17 cellular contexts compared by ENCODE assay signal in genomic region chr3:8517490-8517889, GRCh38.
"Had no signal": no experiment of that assay in that cellular context is flagged by ENCODE, and none has a peak within 500 bp of the region (broad histone marks: within the 10 kb centered on the region; RNA-seq: fewer than 3 reads in every experiment).

No MANE protein-coding gene starts in this region.

- H3K36me3 ChIP-seq: neural progenitor cell, pancreas had no signal

- H3K27ac Mint-ChIP-seq: activated B cell treated with CpG ODN at 0.5 μM for 24 hours; activated CD4-positive, alpha-beta T cell treated with anti-CD3 and anti-CD28 coated beads, Interleukin-2, amount 10 ng/mL, durations not matched to agents 24 days and 14 days; activated naive CD4-positive, alpha-beta T cell treated with anti-CD3 and anti-CD28 coated beads, Interleukin-2, amount 50 U/mL, for 72 hours; activated T-cell treated with anti-CD3 and anti-CD28 coated beads, Interleukin-2, amount 50 U/mL, for 72 hours; neural progenitor cell; stimulated activated memory B cell treated with anti-CD40 and anti-IgM and Interleukin-4, amounts not matched to agents 10 μg/mL and 1 μg/mL and 100 μg/mL, for 72 hours; T-helper 1 cell treated with Interleukin-12 subunit alpha and Interleukin-12 subunit beta and Interleukin-4 antibody, amounts not matched to agents 30 μg/mL and 1 μg/mL, for 36 hours had no signal

- H3K4me3 Mint-ChIP-seq: activated B cell treated with CpG ODN at 0.5 μM for 24 hours; activated CD4-positive, alpha-beta T cell treated with anti-CD3 and anti-CD28 coated beads, Interleukin-2, amount 10 ng/mL, durations not matched to agents 24 days and 14 days; activated T-cell treated with anti-CD3 and anti-CD28 coated beads, Interleukin-2, amount 50 U/mL, for 72 hours; neural progenitor cell; stimulated activated memory B cell treated with anti-CD40 and anti-IgM and Interleukin-4, amounts not matched to agents 10 μg/mL and 1 μg/mL and 100 μg/mL, for 72 hours; T-helper 1 cell treated with Interleukin-12 subunit alpha and Interleukin-12 subunit beta and Interleukin-4 antibody, amounts not matched to agents 30 μg/mL and 1 μg/mL, for 36 hours had no signal

- H3K27ac ChIP-seq: epithelial cell of prostate, neural progenitor cell, pancreas, tibial nerve, vagina had no signal

- H3K27me3 ChIP-seq: heart right ventricle, neural progenitor cell, pancreas, tibial nerve, vagina had no signal

- H3K27me3 Mint-ChIP-seq: activated B cell treated with CpG ODN at 0.5 μM for 24 hours; stimulated activated memory B cell treated with anti-CD40 and anti-IgM and Interleukin-4, amounts not matched to agents 10 μg/mL and 1 μg/mL and 100 μg/mL, for 72 hours had no signal

- H2AFZ ChIP-seq: neural progenitor cell had no signal

- H3K9me3 ChIP-seq: heart right ventricle, pancreas, tibial nerve, vagina had no signal

- H3K9me3 Mint-ChIP-seq: activated B cell treated with CpG ODN at 0.5 μM for 24 hours; stimulated activated memory B cell treated with anti-CD40 and anti-IgM and Interleukin-4, amounts not matched to agents 10 μg/mL and 1 μg/mL and 100 μg/mL, for 72 hours had no signal

- H3K4me1 ChIP-seq: pancreas had no signal

- H3K4me3 ChIP-seq: heart right ventricle, lung, neural progenitor cell, pancreas, tibial nerve, vagina had no signal

- DNase-seq: activated B cell treated with CpG ODN at 0.5 μM for 24 hours; activated CD4-positive, alpha-beta T cell treated with anti-CD3 and anti-CD28 coated beads, Interleukin-2, amount 10 ng/mL, durations not matched to agents 24 days and 14 days; activated CD8-positive, alpha-beta memory T cell treated with anti-CD3 and anti-CD28 coated beads, Interleukin-2, amount 50 U/mL, for 48 hours; activated gamma-delta T cell; activated T-cell treated with anti-CD3 and anti-CD28 coated beads, Interleukin-2, amount 50 U/mL, for 72 hours; amygdala; heart right ventricle; pancreas; stimulated activated CD4-positive, alpha-beta T cell treated with anti-CD3 and anti-CD28 coated beads, Interleukin-2, amount 100 ng/mL, for 48 hours had no signal

- ATAC-seq: activated naive CD4-positive, alpha-beta T cell treated with anti-CD3 and anti-CD28 coated beads, Interleukin-2, amount 50 U/mL, for 72 hours; activated T-cell treated with anti-CD3 and anti-CD28 coated beads, Interleukin-2, amount 50 U/mL, for 72 hours; pancreas; stimulated activated memory B cell treated with anti-CD40 and anti-IgM and Interleukin-4, amounts not matched to agents 10 μg/mL and 1 μg/mL and 100 μg/mL, for 72 hours had no signal

- H3K4me1 Mint-ChIP-seq: activated B cell treated with CpG ODN at 0.5 μM for 24 hours; activated CD4-positive, alpha-beta T cell treated with anti-CD3 and anti-CD28 coated beads, Interleukin-2, amount 10 ng/mL, durations not matched to agents 24 days and 14 days had no signal
